ENCODE assay signal across 8 cellular contexts in genomic region chrX:68498044-68498507, GRCh38. TPM values are rescaled to one million over a fixed set of nuclear protein-coding genes. Genes with fewer than 3 reads are reported as not detected.
DNase-seq lines count a peak whose midpoint lies in the region; TF ChIP-seq lines count a peak whose summit lies in the region.

No MANE protein-coding gene starts in this region.

- no peaks in the 10 kb centered on the region for H3K9me3 ChIP-seq in mesodermal cell (ENCODE audit: control insufficient read depth, low read length)

- H3K4me3 ChIP-seq in Jurkat, Clone E6-1 (ENCODE audit: low read length), result peak overlapping the region; percentile 76
- peak overlapping the region; percentile 59 for H3K4me3 ChIP-seq in mesodermal cell (ENCODE audit: extremely low read depth, insufficient read depth, low read length, poor library complexity, severe bottlenecking)

- H3K27me3 Mint-ChIP-seq in CD14-positive monocyte (ENCODE audit: low read depth in 3 of 3) (peaks cover 0 to 8% (median 2%) of the 10 kb centered on the region in 3 donors), MCF 10A (ENCODE audit: insufficient read depth, unreplicated experiment) (peaks cover 14% of the 10 kb centered on the region)

- H3K36me3 ChIP-seq in mesodermal cell (ENCODE audit: control insufficient read depth, insufficient read depth, low read length), result peaks cover 1% of the 10 kb centered on the region

- DNase-seq in CD14-positive monocyte (ENCODE audit: low spot score) (no peak), MCF 10A (ENCODE audit: unreplicated experiment) (no peak), GOT3 (lab: John Stamatoyannopoulos, UW) (no peak), activated gamma-delta T cell (lab: John Stamatoyannopoulos, UW) (no peak)
- DNase-seq in Jurkat, Clone E6-1 (ENCODE audit: low read depth, low spot score), result no peak
- DNase-seq in stimulated activated naive CD4-positive, alpha-beta T cell treated with Interleukin-2 at 50 U/mL for 16 hours (lab: John Stamatoyannopoulos, UW), result no peak
- DNase-seq in activated effector memory CD4-positive, alpha-beta T cell treated with anti-CD3 and anti-CD28 coated beads, Interleukin-2, amount 50 U/mL, for 16 hours, result no peak

- H3K36me3 Mint-ChIP-seq in CD14-positive monocyte (peaks cover 1 to 5% of the 10 kb centered on the region in 2 donors), MCF 10A (ENCODE audit: insufficient read depth, unreplicated experiment) (no peaks in the 10 kb centered on the region)

- intact Hi-C loops in CD14-positive monocyte (cut with micrococcal nuclease), result loop anchor here in 1 of 2 donors (10.0 kb wide), 1 partner anchor 303 kb away; no protein-coding TSS in a partner anchor
- intact Hi-C loops in MCF 10A (cut with micrococcal nuclease), result loop anchor here (10.0 kb wide), 1 partner anchor 63 kb away; the partner anchor contains the start of gene OPHN1

- no peaks in the 10 kb centered on the region for H3K4me1 ChIP-seq in mesodermal cell (ENCODE audit: control insufficient read depth, insufficient read depth, low read length, poor library complexity, severe bottlenecking)

- peaks cover 0 to 12% (median 6%) of the 10 kb centered on the region in 7 donors for H3K9me3 Mint-ChIP-seq in CD14-positive monocyte
- no peaks in the 10 kb centered on the region for H3K9me3 Mint-ChIP-seq in MCF 10A (ENCODE audit: unreplicated experiment)

- BruUV-seq in MCF 10A (replicated peaks; lab: Mats Ljungman, UMichigan), result TSS peak; percentile 85

- H3K4me3 Mint-ChIP-seq in CD14-positive monocyte, result peak overlapping the region; percentile 86 to 95
- peak overlapping the region; percentile 98 for H3K4me3 Mint-ChIP-seq in MCF 10A (ENCODE audit: unreplicated experiment)

- TF ChIP-seq CTCF in CD14-positive monocyte (IDR thresholded peaks at IDR 0.05) (no peak), MCF 10A (IDR thresholded peaks at IDR 0.05; ENCODE audit: unreplicated experiment) (no peak)

- 0% methylated on average over 2 of the region's 4 CpGs; no CpG with 5 or more reads in 1 of the 2 experiments for WGBS in mesodermal cell (ENCODE audit: insufficient coverage in 2 of 2), 2 experiments

- H3K27ac Mint-ChIP-seq in CD14-positive monocyte (peak overlapping the region; percentile 98 to 99 (median 99)), MCF 10A (ENCODE audit: low read depth, unreplicated experiment) (peak overlapping the region; percentile 99)

- CTCF ChIA-PET in MCF 10A (lab: Yijun Ruan, JAX), result interaction anchor here (0.7 to 0.8 kb wide), 2 partner anchors 300 to 319 kb away, joined by 3 to 4 read pairs; no protein-coding TSS in a partner anchor

- H3K27ac ChIP-seq in mesodermal cell (ENCODE audit: low read depth, low read length, severe bottlenecking), result peak overlapping the region; percentile 97

- POLR2A ChIA-PET in MCF 10A (lab: Yijun Ruan, JAX), result interaction anchor here (0.8 to 2.8 kb wide), 5 partner anchors 11 to 301 kb away, joined by 3 to 11 read pairs (median 5); partner anchors contain the start of gene OPHN1

- H3K4me1 Mint-ChIP-seq in CD14-positive monocyte, result peaks cover 5% of the 10 kb centered on the region
- H3K4me1 Mint-ChIP-seq in MCF 10A (ENCODE audit: insufficient read depth, unreplicated experiment), result peaks cover 5% of the 10 kb centered on the region

RNA-seq across cellular contexts. Expression of gene YIPF6, which starts 0.8 kb away (rescaled TPM):
- 10 to 100 TPM; 21.0 to 23.6 TPM for polyA plus RNA-seq in CD14-positive monocyte
- polyA plus RNA-seq in Jurkat, Clone E6-1 (2012; ENCODE audit: insufficient read depth, insufficient read length), result 14.8 TPM
- 44.6 and 55.4 TPM in 2 replicates for total RNA-seq in MCF 10A (2022)
- 28.3 TPM for polyA plus RNA-seq in mesodermal cell (2013, experiment 1 of 2)
- polyA plus RNA-seq in mesodermal cell (2013, experiment 2 of 2), result 25.4 TPM
